ENCODE assay signal across 19 cellular contexts in the genomic region with DNA sequence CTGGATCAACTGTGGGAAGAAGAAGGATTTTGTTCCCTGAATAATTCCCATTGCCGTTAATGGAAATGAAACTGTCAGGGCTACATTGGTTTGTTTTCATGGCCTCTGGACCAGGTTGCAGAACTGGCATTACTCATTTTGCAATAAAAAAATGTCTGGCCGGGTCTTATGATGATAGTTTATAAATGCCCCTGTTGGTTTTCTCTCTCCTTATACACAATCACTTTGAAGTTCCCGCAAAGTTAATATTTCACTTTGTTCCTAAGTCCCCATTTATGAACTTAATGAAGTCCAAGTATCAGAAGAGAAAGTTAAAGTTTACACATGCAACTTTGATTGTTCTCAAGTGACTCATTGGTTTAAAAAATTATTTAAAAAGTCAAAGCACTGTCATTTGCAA.
"Had no signal": no experiment of that assay in that cellular context is flagged by ENCODE, and none has a peak within 500 bp of the region (broad histone marks: within the 10 kb centered on the region; RNA-seq: fewer than 3 reads in every experiment).

No MANE protein-coding gene starts in this region.

- H3K9me3 Mint-ChIP-seq: activated CD4-positive, alpha-beta T cell treated with anti-CD3 and anti-CD28 coated beads, Interleukin-2, amount 10 ng/mL, durations not matched to agents 7 days and 5 days; activated naive CD4-positive, alpha-beta T cell treated with anti-CD3 and anti-CD28 coated beads, Interleukin-2, amount 10 ng/mL, durations not matched to agents 7 days and 5 days; memory B cell; naive thymus-derived CD4-positive, alpha-beta T cell; stimulated activated naive B cell treated with anti-CD40 and anti-IgM and Interleukin-4, amounts not matched to agents 10 μg/mL and 1 μg/mL and 100 μg/mL, for 72 hours had no signal

- H3K27ac Mint-ChIP-seq: activated CD4-positive, alpha-beta T cell treated with anti-CD3 and anti-CD28 coated beads, Interleukin-2, amount 10 ng/mL, durations not matched to agents 7 days and 5 days; activated naive CD4-positive, alpha-beta T cell treated with anti-CD3 and anti-CD28 coated beads, Interleukin-2, amount 10 ng/mL, durations not matched to agents 7 days and 5 days; memory B cell; naive thymus-derived CD4-positive, alpha-beta T cell; stimulated activated naive B cell treated with anti-CD40 and anti-IgM and Interleukin-4, amounts not matched to agents 10 μg/mL and 1 μg/mL and 100 μg/mL, for 72 hours had no signal

- H3K27me3 ChIP-seq: ascending aorta, breast epithelium, upper lobe of left lung had no signal

- H3K36me3 Mint-ChIP-seq: activated naive CD4-positive, alpha-beta T cell treated with anti-CD3 and anti-CD28 coated beads, Interleukin-2, amount 10 ng/mL, durations not matched to agents 7 days and 5 days; memory B cell; naive thymus-derived CD4-positive, alpha-beta T cell; stimulated activated naive B cell treated with anti-CD40 and anti-IgM and Interleukin-4, amounts not matched to agents 10 μg/mL and 1 μg/mL and 100 μg/mL, for 72 hours had no signal

- H3K9me3 ChIP-seq: ascending aorta, breast epithelium, left ventricle myocardium inferior, thoracic aorta, upper lobe of left lung had no signal

- H3K4me3 Mint-ChIP-seq: activated CD4-positive, alpha-beta T cell treated with anti-CD3 and anti-CD28 coated beads, Interleukin-2, amount 10 ng/mL, durations not matched to agents 7 days and 5 days; activated naive CD4-positive, alpha-beta T cell treated with anti-CD3 and anti-CD28 coated beads, Interleukin-2, amount 10 ng/mL, durations not matched to agents 7 days and 5 days; memory B cell; naive thymus-derived CD4-positive, alpha-beta T cell; stimulated activated naive B cell treated with anti-CD40 and anti-IgM and Interleukin-4, amounts not matched to agents 10 μg/mL and 1 μg/mL and 100 μg/mL, for 72 hours had no signal

- DNase-seq: activated CD4-positive, alpha-beta T cell treated with anti-CD3 and anti-CD28 coated beads, Interleukin-2, amount 10 ng/mL, durations not matched to agents 7 days and 5 days; activated CD4-positive, CD25-positive, alpha-beta regulatory T cell; activated CD8-positive, alpha-beta memory T cell treated with anti-CD3 and anti-CD28 coated beads, Interleukin-2, amount 50 U/mL, for 48 hours; activated effector memory CD4-positive, alpha-beta T cell treated with Interleukin-2 at 50 U/mL for 16 hours; activated naive CD4-positive, alpha-beta T cell treated with anti-CD3 and anti-CD28 coated beads, Interleukin-2, amount 10 ng/mL, durations not matched to agents 7 days and 5 days; activated T-cell treated with anti-CD3 and anti-CD28 coated beads, Interleukin-2, amount 50 U/mL, for 48 hours; erythroblast; foreskin melanocyte; left ventricle myocardium inferior; naive thymus-derived CD4-positive, alpha-beta T cell; stimulated activated naive B cell treated with anti-CD40 and anti-IgM and Interleukin-4, amounts not matched to agents 10 μg/mL and 1 μg/mL and 100 μg/mL, for 72 hours; T1000; upper lobe of left lung had no signal

- H3K4me1 ChIP-seq: ascending aorta, breast epithelium, left ventricle myocardium inferior, upper lobe of left lung had no signal

- H3K36me3 ChIP-seq: ascending aorta, breast epithelium, left ventricle myocardium inferior, thoracic aorta, upper lobe of left lung had no signal

- ATAC-seq: naive thymus-derived CD4-positive, alpha-beta T cell; sciatic nerve; stimulated activated naive B cell treated with anti-CD40 and anti-IgM and Interleukin-4, amounts not matched to agents 10 μg/mL and 1 μg/mL and 100 μg/mL, for 72 hours had no signal

- H3K4me1 Mint-ChIP-seq: activated CD4-positive, alpha-beta T cell treated with anti-CD3 and anti-CD28 coated beads, Interleukin-2, amount 10 ng/mL, durations not matched to agents 7 days and 5 days; activated naive CD4-positive, alpha-beta T cell treated with anti-CD3 and anti-CD28 coated beads, Interleukin-2, amount 10 ng/mL, durations not matched to agents 7 days and 5 days; memory B cell; stimulated activated naive B cell treated with anti-CD40 and anti-IgM and Interleukin-4, amounts not matched to agents 10 μg/mL and 1 μg/mL and 100 μg/mL, for 72 hours had no signal

- H3K4me3 ChIP-seq: ascending aorta, breast epithelium, coronary artery, left ventricle myocardium inferior, thoracic aorta, upper lobe of left lung had no signal

- H3K27ac ChIP-seq: ascending aorta, breast epithelium, coronary artery, left ventricle myocardium inferior, thoracic aorta, upper lobe of left lung had no signal
